In the genomic region with DNA sequence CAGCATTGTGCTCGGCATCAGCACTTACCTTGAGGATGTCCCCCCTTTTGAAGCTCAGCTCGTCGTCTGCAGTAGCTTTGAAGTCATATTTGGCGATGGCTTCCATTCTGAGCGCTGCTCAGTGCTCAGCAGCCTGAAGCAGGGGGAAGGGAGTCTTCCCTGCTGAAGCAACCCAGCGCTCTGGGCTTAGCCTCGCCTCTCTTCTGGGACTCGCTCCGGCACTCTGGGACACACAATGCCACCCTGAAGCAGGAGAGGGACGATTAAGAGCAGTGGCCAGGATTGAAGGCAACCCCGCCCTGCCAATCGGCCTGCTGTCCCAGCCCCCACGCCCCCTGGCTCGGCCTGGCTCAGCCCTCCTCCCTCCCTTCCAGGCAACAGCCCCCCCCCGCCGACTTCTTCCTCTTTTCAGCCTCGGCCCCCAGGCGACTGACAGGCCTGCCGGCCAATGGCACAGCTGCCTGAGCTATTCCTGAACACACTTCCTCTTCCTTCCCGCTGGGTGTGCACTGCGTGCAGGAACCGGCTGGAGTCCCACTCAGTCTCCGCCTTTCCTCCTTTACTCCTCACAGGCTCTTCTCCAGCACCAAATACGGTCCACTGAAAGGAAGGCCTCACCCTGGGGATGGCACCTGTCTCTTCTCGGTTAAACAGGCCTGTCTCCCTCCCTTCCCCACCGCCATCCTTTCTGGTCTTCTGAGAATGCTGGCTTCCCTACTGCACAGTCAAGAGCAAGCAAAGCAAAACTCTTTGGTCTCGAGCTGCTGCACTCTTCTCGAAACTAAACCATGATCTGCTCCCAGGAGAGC, we compare ENCODE assay signal across 1 cellular context.
TF ChIP-seq lines count a peak whose summit lies in the region.

No MANE protein-coding gene starts in this region.

TF ChIP-seq in SK-N-SH treated with all-trans-retinoic acid at 6 μM for 48 hours, 23 proteins besides CTCF, POLR2A, EP300 and RAD21 (continued from another document):
- TF ChIP-seq, protein P1, sequence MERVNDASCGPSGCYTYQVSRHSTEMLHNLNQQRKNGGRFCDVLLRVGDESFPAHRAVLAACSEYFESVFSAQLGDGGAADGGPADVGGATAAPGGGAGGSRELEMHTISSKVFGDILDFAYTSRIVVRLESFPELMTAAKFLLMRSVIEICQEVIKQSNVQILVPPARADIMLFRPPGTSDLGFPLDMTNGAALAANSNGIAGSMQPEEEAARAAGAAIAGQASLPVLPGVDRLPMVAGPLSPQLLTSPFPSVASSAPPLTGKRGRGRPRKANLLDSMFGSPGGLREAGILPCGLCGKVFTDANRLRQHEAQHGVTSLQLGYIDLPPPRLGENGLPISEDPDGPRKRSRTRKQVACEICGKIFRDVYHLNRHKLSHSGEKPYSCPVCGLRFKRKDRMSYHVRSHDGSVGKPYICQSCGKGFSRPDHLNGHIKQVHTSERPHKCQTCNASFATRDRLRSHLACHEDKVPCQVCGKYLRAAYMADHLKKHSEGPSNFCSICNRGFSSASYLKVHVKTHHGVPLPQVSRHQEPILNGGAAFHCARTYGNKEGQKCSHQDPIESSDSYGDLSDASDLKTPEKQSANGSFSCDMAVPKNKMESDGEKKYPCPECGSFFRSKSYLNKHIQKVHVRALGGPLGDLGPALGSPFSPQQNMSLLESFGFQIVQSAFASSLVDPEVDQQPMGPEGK (CRISPR knock-in tag; IDR thresholded peaks at IDR 0.05; ENCODE audit: borderline replicate concordance), result peak; percentile 96; the same call in 1 of the 2 replicates
